In genomic region chr1:32351859-32352745, GRCh38 we compare ENCODE assay signal across 8 cellular contexts. TPM values are rescaled to one million over a fixed set of nuclear protein-coding genes. Genes with fewer than 3 reads are reported as not detected.
DNase-seq lines count a peak whose midpoint lies in the region; ATAC-seq and TF ChIP-seq lines count a peak whose summit lies in the region.

No MANE protein-coding gene starts in this region.

- H3K27ac ChIP-seq in breast epithelium, result peak overlapping the region; percentile 96 to 99

- H3K4me3 ChIP-seq in MG63 (peak overlapping the region; percentile 56), breast epithelium (peak overlapping the region; percentile 65 to 98 (median 81))

- H3K4me3 Mint-ChIP-seq in activated T-cell treated with anti-CD3 and anti-CD28 coated beads, Interleukin-2, amount 50 U/mL, for 72 hours, result peak overlapping the region; percentile 74 to 83

- peaks cover 38% of the 10 kb centered on the region for H3K4me1 Mint-ChIP-seq in activated T-cell treated with anti-CD3 and anti-CD28 coated beads, Interleukin-2, amount 50 U/mL, for 72 hours (ENCODE audit: low read depth)

- intact Hi-C loops in breast epithelium (cut with DNase I; ENCODE audit: low total_unique reads), result no loop called here

- H3K27ac Mint-ChIP-seq in activated T-cell treated with anti-CD3 and anti-CD28 coated beads, Interleukin-2, amount 50 U/mL, for 72 hours, result no peak overlapping the region

- H3K36me3 ChIP-seq in MG63 (no peaks in the 10 kb centered on the region), breast epithelium (no peaks in the 10 kb centered on the region)

- H3K9me3 Mint-ChIP-seq in activated T-cell treated with anti-CD3 and anti-CD28 coated beads, Interleukin-2, amount 50 U/mL, for 72 hours, result no peaks in the 10 kb centered on the region

- H3K27me3 ChIP-seq in MG63, result no peaks in the 10 kb centered on the region
- no peaks in the 10 kb centered on the region for H3K27me3 ChIP-seq in breast epithelium

- TF ChIP-seq CTCF in breast epithelium (IDR thresholded peaks at IDR 0.05), result no peak

- no peaks in the 10 kb centered on the region for H3K36me3 Mint-ChIP-seq in activated T-cell treated with anti-CD3 and anti-CD28 coated beads, Interleukin-2, amount 50 U/mL, for 72 hours (ENCODE audit: insufficient read depth in 2 of 2)

- no peaks in the 10 kb centered on the region for H3K27me3 Mint-ChIP-seq in activated T-cell treated with anti-CD3 and anti-CD28 coated beads, Interleukin-2, amount 50 U/mL, for 72 hours (ENCODE audit: low read depth)

- H3K9me3 ChIP-seq in MG63, result no peaks in the 10 kb centered on the region
- H3K9me3 ChIP-seq in breast epithelium, result no peaks in the 10 kb centered on the region

- H3K4me1 ChIP-seq in breast epithelium, result peaks cover 0 to 15% of the 10 kb centered on the region in 2 donors

- ATAC-seq in activated T-cell treated with anti-CD3 and anti-CD28 coated beads, Interleukin-2, amount 50 U/mL, for 72 hours (replicated peaks in 1 of 2), result no peak
- ATAC-seq in stimulated activated naive CD8-positive, alpha-beta T cell treated with anti-CD3 and anti-CD28 coated beads, Interleukin-15, Interleukin-2, amounts not matched to agents 100 U/mL and 50 U/mL, for 24 hours, result no peak
- ATAC-seq in HG03196 (IDR thresholded peaks at IDR 0.05; ENCODE audit: unreplicated experiment) (no peak), HG03108 (IDR thresholded peaks at IDR 0.05; ENCODE audit: unreplicated experiment) (no peak)

- TF ChIP-seq POLR2A in breast epithelium (IDR thresholded peaks at IDR 0.05), result no peak

- DNase-seq in activated T-cell treated with anti-CD3 and anti-CD28 coated beads, Interleukin-2, amount 50 U/mL, for 72 hours, result no peak
- no peak for DNase-seq in activated T-cell treated with anti-CD3 and anti-CD28 coated beads, Interleukin-2, amount 50 U/mL, for 48 hours
- DNase-seq in MG63 (peak; percentile 51), breast epithelium (ENCODE audit: low spot score in 2 of 2) (no peak), kidney tubule cell (ENCODE audit: low spot score) (peak; percentile 43)
- DNase-seq in stimulated activated naive CD8-positive, alpha-beta T cell treated with anti-CD3 and anti-CD28 coated beads, Interleukin-15, Interleukin-2, amounts not matched to agents 100 U/mL and 50 U/mL, for 24 hours, result peak; percentile 25

RNA-seq across cellular contexts. Expression of gene FAM229A, which starts 10.2 kb away (rescaled TPM):
- 10 to 100 TPM in 1 of 2 donors, 1 to 10 TPM in 1; 9.2 to 14.0 TPM for total RNA-seq in activated T-cell treated with anti-CD3 and anti-CD28 coated beads, Interleukin-2, amount 50 U/mL, for 72 hours
- 0.10 TPM in 1 of 2 replicates, not detected in the other for total RNA-seq in MG63 (2014; rRNA removed; shearing (Covaris generic); ENCODE audit: low replicate concordance)
- 10 to 100 TPM in 2 of 3 donors, 1 to 10 TPM in 1; 8.8 to 15.8 (median 10.2) TPM for total RNA-seq in breast epithelium

RNA-seq across cellular contexts. Expression of gene TSSK3, which starts 10.2 kb away (rescaled TPM):
- 1 to 10 TPM; 1.2 to 1.9 TPM for total RNA-seq in activated T-cell treated with anti-CD3 and anti-CD28 coated beads, Interleukin-2, amount 50 U/mL, for 72 hours
- total RNA-seq in MG63 (2014; rRNA removed; shearing (Covaris generic); ENCODE audit: low replicate concordance), result not detected in 2 replicates
- 1 to 10 TPM; 1.4 to 3.9 (median 3.4) TPM for total RNA-seq in breast epithelium

RNA-seq across cellular contexts. Expression of gene MARCKSL1, which starts 16.1 kb away (rescaled TPM):
- total RNA-seq in activated T-cell treated with anti-CD3 and anti-CD28 coated beads, Interleukin-2, amount 50 U/mL, for 72 hours, result 10 to 100 TPM; 12.3 to 14.9 TPM
- total RNA-seq in MG63 (2014; rRNA removed; shearing (Covaris generic); ENCODE audit: low replicate concordance), result 12.6 and 19.1 TPM in 2 replicates
- 10 to 100 TPM; 33.4 to 82.8 (median 47.9) TPM for total RNA-seq in breast epithelium

RNA-seq across cellular contexts. Expression of gene BSDC1, which starts 42.1 kb away (rescaled TPM):
- 10 to 100 TPM; 50.6 to 67.7 TPM for total RNA-seq in activated T-cell treated with anti-CD3 and anti-CD28 coated beads, Interleukin-2, amount 50 U/mL, for 72 hours
- total RNA-seq in MG63 (2014; rRNA removed; shearing (Covaris generic); ENCODE audit: low replicate concordance), result 35.8 and 52.2 TPM in 2 replicates
- 100 to 1,000 TPM in 1 of 3 donors, 10 to 100 TPM in 2; 86.9 to 123 (median 95.1) TPM for total RNA-seq in breast epithelium

Comparison
In these comparisons a context has a peak if more than half of its experiments do, and no peak if none do; other contexts are left out.
1. DNase-seq: peak in MG63 (single experiment), kidney tubule cell (single experiment) and stimulated activated naive CD8-positive, alpha-beta T cell treated with anti-CD3 and anti-CD28 coated beads, Interleukin-15, Interleukin-2, amounts not matched to agents 100 U/mL and 50 U/mL, for 24 hours (single experiment); none in activated T-cell treated with anti-CD3 and anti-CD28 coated beads, Interleukin-2, amount 50 U/mL, for 72 hours (0 of 2), activated T-cell treated with anti-CD3 and anti-CD28 coated beads, Interleukin-2, amount 50 U/mL, for 48 hours (0 of 2) and breast epithelium (0 of 2).